In the genomic region with DNA sequence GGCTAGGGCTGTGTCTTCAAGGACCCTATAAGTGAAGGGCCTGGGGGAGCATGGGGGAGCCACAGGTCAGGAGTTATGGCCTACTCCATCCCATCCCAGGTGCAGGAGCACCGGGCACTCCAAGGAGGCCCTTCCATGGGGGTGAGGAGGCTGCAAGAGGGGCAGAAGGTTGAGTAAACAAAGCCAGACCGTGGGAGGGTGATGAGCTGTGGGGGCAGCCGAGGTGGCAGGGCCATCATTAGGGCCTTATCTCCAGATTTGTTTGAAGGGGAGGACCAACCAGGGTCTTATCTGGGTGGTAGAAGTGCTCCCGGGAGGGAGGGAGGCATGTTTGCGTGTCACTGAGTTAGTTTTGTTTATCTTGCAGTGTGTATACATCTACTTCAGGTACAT, we compare ENCODE assay signal across 1 cellular context.
TF ChIP-seq lines count a peak whose summit lies in the region.

No MANE protein-coding gene starts in this region.

TF ChIP-seq in HepG2, 621 proteins besides CTCF, POLR2A, EP300 and RAD21 (continues in another document):
- TF ChIP-seq ZNF883 (CRISPR knock-in tag; IDR thresholded peaks at IDR 0.05; ENCODE audit: not compliant biosample characterization) (peak; percentile 2), SP2 (CRISPR knock-in tag; IDR thresholded peaks at IDR 0.05) (0 out of 2 replicates have a peak, but pooled peaks have one; percentile 3), RBFOX2 (IDR thresholded peaks at IDR 0.05; ENCODE audit: low read depth, low read length) (no peak), FOXK2 (IDR thresholded peaks at IDR 0.05) (no peak), ZNF589 (CRISPR knock-in tag; conservative IDR thresholded peaks at IDR 0.05) (0 out of 2 replicates have a peak, but pooled peaks have one; percentile 39), ZNF138 (CRISPR knock-in tag; IDR thresholded peaks at IDR 0.05; ENCODE audit: low read depth) (peak; percentile 45; the same call in 1 of the 2 replicates), PITX1 (CRISPR knock-in tag; IDR thresholded peaks at IDR 0.05) (0 out of 2 replicates have a peak, but pooled peaks have one; percentile 17), HMG20A (CRISPR knock-in tag; IDR thresholded peaks at IDR 0.05; ENCODE audit: borderline replicate concordance) (0 out of 2 replicates have a peak, but pooled peaks have one; percentile 10), ZNF761 (CRISPR knock-in tag; conservative IDR thresholded peaks at IDR 0.05) (no peak), RBM39 (IDR thresholded peaks at IDR 0.05; ENCODE audit: low read depth, low read length, poor library complexity, severe bottlenecking) (no peak), RAD51 (IDR thresholded peaks at IDR 0.05; ENCODE audit: borderline replicate concordance) (no peak), JUNB (CRISPR knock-in tag; IDR thresholded peaks at IDR 0.05; ENCODE audit: borderline replicate concordance) (0 out of 2 replicates have a peak, but pooled peaks have one; percentile 13), RARA (CRISPR knock-in tag; IDR thresholded peaks at IDR 0.05) (0 out of 2 replicates have a peak, but pooled peaks have one; percentile 9), MATR3 (CRISPR knock-in tag; IDR thresholded peaks at IDR 0.05) (no peak), ZNF788 (CRISPR knock-in tag; IDR thresholded peaks at IDR 0.05; ENCODE audit: borderline replicate concordance) (0 out of 2 replicates have a peak, but pooled peaks have one; percentile 19), NFE2L1 (CRISPR knock-in tag; IDR thresholded peaks at IDR 0.05; ENCODE audit: borderline replicate concordance) (peak; percentile 5; the same call in 1 of the 2 replicates), KDM5A (IDR thresholded peaks at IDR 0.05; ENCODE audit: borderline replicate concordance, low read length) (no peak), FOXP1 (IDR thresholded peaks at IDR 0.05) (no peak), FOXP1 (CRISPR knock-in tag; IDR thresholded peaks at IDR 0.05) (peak; percentile 28; the same call in 1 of the 2 replicates), ZNF749 (CRISPR knock-in tag; IDR thresholded peaks at IDR 0.05; ENCODE audit: borderline replicate concordance) (no peak), ZNF660 (CRISPR knock-in tag; IDR thresholded peaks at IDR 0.05; ENCODE audit: borderline replicate concordance, low read depth) (no peak), NCOA5 (CRISPR knock-in tag; IDR thresholded peaks at IDR 0.05) (no peak), DR1 (CRISPR knock-in tag; IDR thresholded peaks at IDR 0.05) (no peak), SETDB1 (CRISPR knock-in tag; IDR thresholded peaks at IDR 0.05; ENCODE audit: borderline replicate concordance) (0 out of 2 replicates have a peak, but pooled peaks have one; percentile 72), ZNF292 (CRISPR knock-in tag; IDR thresholded peaks at IDR 0.05; ENCODE audit: borderline replicate concordance, low read depth) (0 out of 2 replicates have a peak, but pooled peaks have one; percentile 10), ZSCAN22 (CRISPR knock-in tag; IDR thresholded peaks at IDR 0.05) (no peak), ZNF772 (CRISPR knock-in tag; IDR thresholded peaks at IDR 0.05) (peak; percentile 18; the same call in 1 of the 2 replicates), DNMT3B (CRISPR knock-in tag; conservative IDR thresholded peaks at IDR 0.05) (no peak), ZNF160 (CRISPR knock-in tag; IDR thresholded peaks at IDR 0.05) (no peak), ZNF329 (CRISPR knock-in tag; IDR thresholded peaks at IDR 0.05; ENCODE audit: low read depth) (no peak), ZNF781 (CRISPR knock-in tag; IDR thresholded peaks at IDR 0.05; ENCODE audit: borderline replicate concordance, not compliant biosample characterization) (no peak), ATM (IDR thresholded peaks at IDR 0.05; ENCODE audit: borderline replicate concordance) (no peak), ZNF766 (CRISPR knock-in tag; IDR thresholded peaks at IDR 0.05; ENCODE audit: borderline replicate concordance) (0 out of 2 replicates have a peak, but pooled peaks have one; percentile 5), ZNF777 (CRISPR knock-in tag; IDR thresholded peaks at IDR 0.05) (peak; percentile 21; the same call in 1 of the 2 replicates), FOXA1 (IDR thresholded peaks at IDR 0.05) (no peak), FOXA1 (CRISPR knock-in tag; IDR thresholded peaks at IDR 0.05) (0 out of 2 replicates have a peak, but pooled peaks have one; percentile 44), TBX2 (CRISPR knock-in tag; IDR thresholded peaks at IDR 0.05; ENCODE audit: borderline replicate concordance) (0 out of 2 replicates have a peak, but pooled peaks have one; percentile 19), ZNF263 (CRISPR knock-in tag; IDR thresholded peaks at IDR 0.05) (peak; percentile 95), JDP2 (CRISPR knock-in tag; IDR thresholded peaks at IDR 0.05; ENCODE audit: borderline replicate concordance) (no peak), GATA4 (IDR thresholded peaks at IDR 0.05; ENCODE audit: borderline replicate concordance, low read depth) (0 out of 2 replicates have a peak, but pooled peaks have one; percentile 18), ZNF607 (CRISPR knock-in tag; IDR thresholded peaks at IDR 0.05; ENCODE audit: borderline replicate concordance) (0 out of 2 replicates have a peak, but pooled peaks have one; percentile 14)
- TF ChIP-seq, protein P1, sequence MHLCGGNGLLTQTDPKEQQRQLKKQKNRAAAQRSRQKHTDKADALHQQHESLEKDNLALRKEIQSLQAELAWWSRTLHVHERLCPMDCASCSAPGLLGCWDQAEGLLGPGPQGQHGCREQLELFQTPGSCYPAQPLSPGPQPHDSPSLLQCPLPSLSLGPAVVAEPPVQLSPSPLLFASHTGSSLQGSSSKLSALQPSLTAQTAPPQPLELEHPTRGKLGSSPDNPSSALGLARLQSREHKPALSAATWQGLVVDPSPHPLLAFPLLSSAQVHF (CRISPR knock-in tag; IDR thresholded peaks at IDR 0.05): 0 out of 2 replicates have a peak, but pooled peaks have one; percentile 39
- TF ChIP-seq, protein P2, sequence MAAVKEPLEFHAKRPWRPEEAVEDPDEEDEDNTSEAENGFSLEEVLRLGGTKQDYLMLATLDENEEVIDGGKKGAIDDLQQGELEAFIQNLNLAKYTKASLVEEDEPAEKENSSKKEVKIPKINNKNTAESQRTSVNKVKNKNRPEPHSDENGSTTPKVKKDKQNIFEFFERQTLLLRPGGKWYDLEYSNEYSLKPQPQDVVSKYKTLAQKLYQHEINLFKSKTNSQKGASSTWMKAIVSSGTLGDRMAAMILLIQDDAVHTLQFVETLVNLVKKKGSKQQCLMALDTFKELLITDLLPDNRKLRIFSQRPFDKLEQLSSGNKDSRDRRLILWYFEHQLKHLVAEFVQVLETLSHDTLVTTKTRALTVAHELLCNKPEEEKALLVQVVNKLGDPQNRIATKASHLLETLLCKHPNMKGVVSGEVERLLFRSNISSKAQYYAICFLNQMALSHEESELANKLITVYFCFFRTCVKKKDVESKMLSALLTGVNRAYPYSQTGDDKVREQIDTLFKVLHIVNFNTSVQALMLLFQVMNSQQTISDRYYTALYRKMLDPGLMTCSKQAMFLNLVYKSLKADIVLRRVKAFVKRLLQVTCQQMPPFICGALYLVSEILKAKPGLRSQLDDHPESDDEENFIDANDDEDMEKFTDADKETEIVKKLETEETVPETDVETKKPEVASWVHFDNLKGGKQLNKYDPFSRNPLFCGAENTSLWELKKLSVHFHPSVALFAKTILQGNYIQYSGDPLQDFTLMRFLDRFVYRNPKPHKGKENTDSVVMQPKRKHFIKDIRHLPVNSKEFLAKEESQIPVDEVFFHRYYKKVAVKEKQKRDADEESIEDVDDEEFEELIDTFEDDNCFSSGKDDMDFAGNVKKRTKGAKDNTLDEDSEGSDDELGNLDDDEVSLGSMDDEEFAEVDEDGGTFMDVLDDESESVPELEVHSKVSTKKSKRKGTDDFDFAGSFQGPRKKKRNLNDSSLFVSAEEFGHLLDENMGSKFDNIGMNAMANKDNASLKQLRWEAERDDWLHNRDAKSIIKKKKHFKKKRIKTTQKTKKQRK (IDR thresholded peaks at IDR 0.05; ENCODE audit: low read length): no peak
- TF ChIP-seq, protein P3, sequence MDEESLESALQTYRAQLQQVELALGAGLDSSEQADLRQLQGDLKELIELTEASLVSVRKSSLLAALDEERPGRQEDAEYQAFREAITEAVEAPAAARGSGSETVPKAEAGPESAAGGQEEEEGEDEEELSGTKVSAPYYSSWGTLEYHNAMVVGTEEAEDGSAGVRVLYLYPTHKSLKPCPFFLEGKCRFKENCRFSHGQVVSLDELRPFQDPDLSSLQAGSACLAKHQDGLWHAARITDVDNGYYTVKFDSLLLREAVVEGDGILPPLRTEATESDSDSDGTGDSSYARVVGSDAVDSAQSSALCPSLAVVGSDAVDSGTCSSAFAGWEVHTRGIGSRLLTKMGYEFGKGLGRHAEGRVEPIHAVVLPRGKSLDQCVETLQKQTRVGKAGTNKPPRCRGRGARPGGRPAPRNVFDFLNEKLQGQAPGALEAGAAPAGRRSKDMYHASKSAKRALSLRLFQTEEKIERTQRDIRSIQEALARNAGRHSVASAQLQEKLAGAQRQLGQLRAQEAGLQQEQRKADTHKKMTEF (CRISPR knock-in tag; IDR thresholded peaks at IDR 0.05): peak; percentile 15; the same call in 1 of the 2 replicates
- TF ChIP-seq, protein P4, sequence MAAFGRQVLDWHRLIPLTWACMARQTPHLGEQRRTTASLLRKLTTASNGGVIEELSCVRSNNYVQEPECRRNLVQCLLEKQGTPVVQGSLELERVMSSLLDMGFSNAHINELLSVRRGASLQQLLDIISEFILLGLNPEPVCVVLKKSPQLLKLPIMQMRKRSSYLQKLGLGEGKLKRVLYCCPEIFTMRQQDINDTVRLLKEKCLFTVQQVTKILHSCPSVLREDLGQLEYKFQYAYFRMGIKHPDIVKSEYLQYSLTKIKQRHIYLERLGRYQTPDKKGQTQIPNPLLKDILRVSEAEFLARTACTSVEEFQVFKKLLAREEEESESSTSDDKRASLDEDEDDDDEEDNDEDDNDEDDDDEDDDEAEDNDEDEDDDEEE (CRISPR knock-in tag; IDR thresholded peaks at IDR 0.05): 0 out of 2 replicates have a peak, but pooled peaks have one; percentile 45
- TF ChIP-seq, protein P5, sequence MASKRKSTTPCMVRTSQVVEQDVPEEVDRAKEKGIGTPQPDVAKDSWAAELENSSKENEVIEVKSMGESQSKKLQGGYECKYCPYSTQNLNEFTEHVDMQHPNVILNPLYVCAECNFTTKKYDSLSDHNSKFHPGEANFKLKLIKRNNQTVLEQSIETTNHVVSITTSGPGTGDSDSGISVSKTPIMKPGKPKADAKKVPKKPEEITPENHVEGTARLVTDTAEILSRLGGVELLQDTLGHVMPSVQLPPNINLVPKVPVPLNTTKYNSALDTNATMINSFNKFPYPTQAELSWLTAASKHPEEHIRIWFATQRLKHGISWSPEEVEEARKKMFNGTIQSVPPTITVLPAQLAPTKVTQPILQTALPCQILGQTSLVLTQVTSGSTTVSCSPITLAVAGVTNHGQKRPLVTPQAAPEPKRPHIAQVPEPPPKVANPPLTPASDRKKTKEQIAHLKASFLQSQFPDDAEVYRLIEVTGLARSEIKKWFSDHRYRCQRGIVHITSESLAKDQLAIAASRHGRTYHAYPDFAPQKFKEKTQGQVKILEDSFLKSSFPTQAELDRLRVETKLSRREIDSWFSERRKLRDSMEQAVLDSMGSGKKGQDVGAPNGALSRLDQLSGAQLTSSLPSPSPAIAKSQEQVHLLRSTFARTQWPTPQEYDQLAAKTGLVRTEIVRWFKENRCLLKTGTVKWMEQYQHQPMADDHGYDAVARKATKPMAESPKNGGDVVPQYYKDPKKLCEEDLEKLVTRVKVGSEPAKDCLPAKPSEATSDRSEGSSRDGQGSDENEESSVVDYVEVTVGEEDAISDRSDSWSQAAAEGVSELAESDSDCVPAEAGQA (IDR thresholded peaks at IDR 0.05; ENCODE audit: low read depth): no peak
- TF ChIP-seq, protein P5 (CRISPR knock-in tag; IDR thresholded peaks at IDR 0.05; ENCODE audit: borderline replicate concordance): no peak
- TF ChIP-seq, protein P6, sequence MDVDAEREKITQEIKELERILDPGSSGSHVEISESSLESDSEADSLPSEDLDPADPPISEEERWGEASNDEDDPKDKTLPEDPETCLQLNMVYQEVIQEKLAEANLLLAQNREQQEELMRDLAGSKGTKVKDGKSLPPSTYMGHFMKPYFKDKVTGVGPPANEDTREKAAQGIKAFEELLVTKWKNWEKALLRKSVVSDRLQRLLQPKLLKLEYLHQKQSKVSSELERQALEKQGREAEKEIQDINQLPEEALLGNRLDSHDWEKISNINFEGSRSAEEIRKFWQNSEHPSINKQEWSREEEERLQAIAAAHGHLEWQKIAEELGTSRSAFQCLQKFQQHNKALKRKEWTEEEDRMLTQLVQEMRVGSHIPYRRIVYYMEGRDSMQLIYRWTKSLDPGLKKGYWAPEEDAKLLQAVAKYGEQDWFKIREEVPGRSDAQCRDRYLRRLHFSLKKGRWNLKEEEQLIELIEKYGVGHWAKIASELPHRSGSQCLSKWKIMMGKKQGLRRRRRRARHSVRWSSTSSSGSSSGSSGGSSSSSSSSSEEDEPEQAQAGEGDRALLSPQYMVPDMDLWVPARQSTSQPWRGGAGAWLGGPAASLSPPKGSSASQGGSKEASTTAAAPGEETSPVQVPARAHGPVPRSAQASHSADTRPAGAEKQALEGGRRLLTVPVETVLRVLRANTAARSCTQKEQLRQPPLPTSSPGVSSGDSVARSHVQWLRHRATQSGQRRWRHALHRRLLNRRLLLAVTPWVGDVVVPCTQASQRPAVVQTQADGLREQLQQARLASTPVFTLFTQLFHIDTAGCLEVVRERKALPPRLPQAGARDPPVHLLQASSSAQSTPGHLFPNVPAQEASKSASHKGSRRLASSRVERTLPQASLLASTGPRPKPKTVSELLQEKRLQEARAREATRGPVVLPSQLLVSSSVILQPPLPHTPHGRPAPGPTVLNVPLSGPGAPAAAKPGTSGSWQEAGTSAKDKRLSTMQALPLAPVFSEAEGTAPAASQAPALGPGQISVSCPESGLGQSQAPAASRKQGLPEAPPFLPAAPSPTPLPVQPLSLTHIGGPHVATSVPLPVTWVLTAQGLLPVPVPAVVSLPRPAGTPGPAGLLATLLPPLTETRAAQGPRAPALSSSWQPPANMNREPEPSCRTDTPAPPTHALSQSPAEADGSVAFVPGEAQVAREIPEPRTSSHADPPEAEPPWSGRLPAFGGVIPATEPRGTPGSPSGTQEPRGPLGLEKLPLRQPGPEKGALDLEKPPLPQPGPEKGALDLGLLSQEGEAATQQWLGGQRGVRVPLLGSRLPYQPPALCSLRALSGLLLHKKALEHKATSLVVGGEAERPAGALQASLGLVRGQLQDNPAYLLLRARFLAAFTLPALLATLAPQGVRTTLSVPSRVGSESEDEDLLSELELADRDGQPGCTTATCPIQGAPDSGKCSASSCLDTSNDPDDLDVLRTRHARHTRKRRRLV (CRISPR knock-in tag; IDR thresholded peaks at IDR 0.05): no peak
